Comparison of ENCODE assay signal across 18 cellular contexts in genomic region chr10:102283488-102283887, GRCh38. TPM values are rescaled to one million over a fixed set of nuclear protein-coding genes. Genes with fewer than 3 reads are reported as not detected.
A peak's percentile ranks its signal among the peaks of the same experiment; 100 is the strongest.
DNase-seq lines count a peak whose midpoint lies in the region; ATAC-seq and TF ChIP-seq lines count a peak whose summit lies in the region.
"Had no signal": no experiment of that assay in that cellular context is flagged by ENCODE, and none has a peak within 500 bp of the region (broad histone marks: within the 10 kb centered on the region; RNA-seq: fewer than 3 reads in every experiment).

No MANE protein-coding gene starts in this region.

- peak; percentile 55 to 73 for ATAC-seq in activated naive CD4-positive, alpha-beta T cell treated with anti-CD3 and anti-CD28 coated beads, Interleukin-2, amount 50 U/mL, for 72 hours
- ATAC-seq in natural killer cell treated with Interleukin-12 subunit alpha and Interleukin-12 subunit beta and Interleukin-15 and Interleukin-18, amount 100 ng/mL, for 72 hours = no peak
- ATAC-seq in HG02798 (IDR thresholded peaks at IDR 0.05; ENCODE audit: poor library complexity, unreplicated experiment) = no peak
- ATAC-seq: A549 had no signal

- H3K27me3 Mint-ChIP-seq in activated CD4-positive, alpha-beta T cell treated with anti-CD3 and anti-CD28 coated beads, Interleukin-2, amount 10 ng/mL, durations not matched to agents 24 days and 14 days = no peaks in the 10 kb centered on the region
- H3K27me3 Mint-ChIP-seq in natural killer cell treated with Interleukin-12 subunit alpha and Interleukin-12 subunit beta and Interleukin-15 and Interleukin-18, amount 100 ng/mL, for 72 hours = no peaks in the 10 kb centered on the region
- H3K27me3 Mint-ChIP-seq: IgD-negative memory B cell had no signal

- H3K4me3 Mint-ChIP-seq in activated CD4-positive, alpha-beta T cell treated with anti-CD3 and anti-CD28 coated beads, Interleukin-2, amount 10 ng/mL, durations not matched to agents 24 days and 14 days = peak overlapping the region; percentile 44
- H3K4me3 Mint-ChIP-seq in natural killer cell treated with Interleukin-12 subunit alpha and Interleukin-12 subunit beta and Interleukin-15 and Interleukin-18, amount 100 ng/mL, for 72 hours = peak overlapping the region; percentile 8
- H3K4me3 Mint-ChIP-seq: IgD-negative memory B cell had no signal

- no peaks in the 10 kb centered on the region; the same call in 1 of the 2 replicates for H3K36me3 ChIP-seq in GM06990 (ENCODE audit: control insufficient read depth, insufficient read depth, low read length)
- H3K36me3 ChIP-seq: sigmoid colon had no signal

- peak overlapping the region; percentile 37 for H3K4me3 ChIP-seq in GM06990 (replicated peaks; ENCODE audit: low read depth, low read length)
- H3K4me3 ChIP-seq: A549, sigmoid colon, upper lobe of left lung had no signal

- peaks cover 69% of the 10 kb centered on the region for H3K4me1 Mint-ChIP-seq in activated CD4-positive, alpha-beta T cell treated with anti-CD3 and anti-CD28 coated beads, Interleukin-2, amount 10 ng/mL, durations not matched to agents 24 days and 14 days
- peaks cover 38 to 55% of the 10 kb centered on the region in 2 donors for H3K4me1 Mint-ChIP-seq in natural killer cell treated with Interleukin-12 subunit alpha and Interleukin-12 subunit beta and Interleukin-15 and Interleukin-18, amount 100 ng/mL, for 72 hours (ENCODE audit: low read depth in 2 of 2)

- H3K27me3 ChIP-seq in GM06990 (replicated peaks; ENCODE audit: control insufficient read depth, insufficient read depth, low read length) = no peaks in the 10 kb centered on the region
- H3K27me3 ChIP-seq: sigmoid colon, upper lobe of left lung had no signal

- DNase-seq in activated CD4-positive, alpha-beta T cell treated with anti-CD3 and anti-CD28 coated beads, Interleukin-2, amount 10 ng/mL, durations not matched to agents 24 days and 14 days = no peak
- no peak for DNase-seq in activated CD4-positive, alpha-beta T cell treated with anti-CD3 and anti-CD28 coated beads, Interleukin-2, amount 50 U/mL, for 4 hours
- DNase-seq in GM06990 (ENCODE audit: extremely low read depth, insufficient read length) (no peak), AG08395 (ENCODE audit: low spot score) (no peak), RKO (ENCODE audit: low spot score) (no peak)
- DNase-seq in activated naive CD4-positive, alpha-beta T cell treated with anti-CD3 and anti-CD28 coated beads, Interleukin-2, amount 50 U/mL, for 72 hours (ENCODE audit: low spot score in 2 of 2) = no peak
- DNase-seq in natural killer cell treated with Interleukin-12 subunit alpha and Interleukin-12 subunit beta and Interleukin-15 and Interleukin-18, amount 100 ng/mL, for 72 hours (ENCODE audit: low spot score) = no peak
- DNase-seq: dermis blood vessel endothelial cell; HCEC 1CT; occipital lobe; RPMI8226; sigmoid colon; stimulated activated CD4-positive, alpha-beta T cell treated with anti-CD3 and anti-CD28 coated beads, Interleukin-4, amount 100 ng/mL, for 4 hours; upper lobe of left lung had no signal

- H3K9me3 Mint-ChIP-seq in activated CD4-positive, alpha-beta T cell treated with anti-CD3 and anti-CD28 coated beads, Interleukin-2, amount 10 ng/mL, durations not matched to agents 24 days and 14 days = no peaks in the 10 kb centered on the region
- no peaks in the 10 kb centered on the region for H3K9me3 Mint-ChIP-seq in activated naive CD4-positive, alpha-beta T cell treated with anti-CD3 and anti-CD28 coated beads, Interleukin-2, amount 50 U/mL, for 72 hours
- H3K9me3 Mint-ChIP-seq in natural killer cell treated with Interleukin-12 subunit alpha and Interleukin-12 subunit beta and Interleukin-15 and Interleukin-18, amount 100 ng/mL, for 72 hours = no peaks in the 10 kb centered on the region
- H3K9me3 Mint-ChIP-seq: IgD-negative memory B cell had no signal

- TF ChIP-seq CTCF in GM06990 (IDR thresholded peaks at IDR 0.05; ENCODE audit: insufficient read depth, low read length, poor library complexity, severe bottlenecking) = no peak

- intact Hi-C loops in activated CD4-positive, alpha-beta T cell treated with anti-CD3 and anti-CD28 coated beads, Interleukin-2, amount 10 ng/mL, durations not matched to agents 24 days and 14 days (cut with micrococcal nuclease) = loop anchor here (2.0 to 5.0 kb wide), 3 partner anchors 15 to 54 kb away; no protein-coding TSS in a partner anchor

- peak overlapping the region; percentile 80 for H3K27ac Mint-ChIP-seq in activated CD4-positive, alpha-beta T cell treated with anti-CD3 and anti-CD28 coated beads, Interleukin-2, amount 10 ng/mL, durations not matched to agents 24 days and 14 days
- H3K27ac Mint-ChIP-seq in activated naive CD4-positive, alpha-beta T cell treated with anti-CD3 and anti-CD28 coated beads, Interleukin-2, amount 50 U/mL, for 72 hours = peak overlapping the region; percentile 57 to 79
- peak overlapping the region; percentile 0 to 23 for H3K27ac Mint-ChIP-seq in natural killer cell treated with Interleukin-12 subunit alpha and Interleukin-12 subunit beta and Interleukin-15 and Interleukin-18, amount 100 ng/mL, for 72 hours
- H3K27ac Mint-ChIP-seq: IgD-negative memory B cell had no signal

- H3K36me3 Mint-ChIP-seq in activated CD4-positive, alpha-beta T cell treated with anti-CD3 and anti-CD28 coated beads, Interleukin-2, amount 10 ng/mL, durations not matched to agents 24 days and 14 days (ENCODE audit: low read depth) = peaks cover 26% of the 10 kb centered on the region
- peaks cover 7 to 8% of the 10 kb centered on the region in 2 donors for H3K36me3 Mint-ChIP-seq in activated naive CD4-positive, alpha-beta T cell treated with anti-CD3 and anti-CD28 coated beads, Interleukin-2, amount 50 U/mL, for 72 hours
- H3K36me3 Mint-ChIP-seq in natural killer cell treated with Interleukin-12 subunit alpha and Interleukin-12 subunit beta and Interleukin-15 and Interleukin-18, amount 100 ng/mL, for 72 hours = no peaks in the 10 kb centered on the region

RNA-seq across cellular contexts. Expression of gene GBF1, which starts 38.2 kb away (rescaled TPM):
- 45.2 and 47.7 TPM in 2 replicates for total RNA-seq in activated CD4-positive, alpha-beta T cell treated with anti-CD3 and anti-CD28 coated beads, Interleukin-2, amount 10 ng/mL, durations not matched to agents 24 days and 14 days
- 10 to 100 TPM; 32.1 to 44.2 TPM for total RNA-seq in activated naive CD4-positive, alpha-beta T cell treated with anti-CD3 and anti-CD28 coated beads, Interleukin-2, amount 50 U/mL, for 72 hours
- 10 to 100 TPM; 63.2 to 65.3 TPM for total RNA-seq in natural killer cell treated with Interleukin-12 subunit alpha and Interleukin-12 subunit beta and Interleukin-15 and Interleukin-18, amount 100 ng/mL, for 72 hours

RNA-seq across cellular contexts. Expression of gene PITX3, which starts 42.2 kb away (rescaled TPM):
- 0.54 and 0.86 TPM in 2 replicates for total RNA-seq in activated CD4-positive, alpha-beta T cell treated with anti-CD3 and anti-CD28 coated beads, Interleukin-2, amount 10 ng/mL, durations not matched to agents 24 days and 14 days
- not detected for total RNA-seq in activated naive CD4-positive, alpha-beta T cell treated with anti-CD3 and anti-CD28 coated beads, Interleukin-2, amount 50 U/mL, for 72 hours
- not detected for total RNA-seq in natural killer cell treated with Interleukin-12 subunit alpha and Interleukin-12 subunit beta and Interleukin-15 and Interleukin-18, amount 100 ng/mL, for 72 hours
- total RNA-seq: dermis blood vessel endothelial cell, mononuclear cell, occipital lobe, sigmoid colon had no signal

RNA-seq across cellular contexts. Expression of gene ELOVL3, which starts 57.4 kb away (rescaled TPM):
- total RNA-seq in activated CD4-positive, alpha-beta T cell treated with anti-CD3 and anti-CD28 coated beads, Interleukin-2, amount 10 ng/mL, durations not matched to agents 24 days and 14 days = 0.14 TPM in 1 of 2 replicates, not detected in the other
- under 1 TPM in 1 of 2 donors, not detected in 1; 0.50 TPM for total RNA-seq in activated naive CD4-positive, alpha-beta T cell treated with anti-CD3 and anti-CD28 coated beads, Interleukin-2, amount 50 U/mL, for 72 hours
- total RNA-seq in natural killer cell treated with Interleukin-12 subunit alpha and Interleukin-12 subunit beta and Interleukin-15 and Interleukin-18, amount 100 ng/mL, for 72 hours = not detected
- total RNA-seq: dermis blood vessel endothelial cell, mononuclear cell had no signal

Comparison
In these comparisons a context has a peak if more than half of its experiments do, and no peak if none do; other contexts are left out.
1. H3K27ac Mint-ChIP-seq: peak in every context shown above with its lines; median percentile 80 in activated CD4-positive, alpha-beta T cell treated with anti-CD3 and anti-CD28 coated beads, Interleukin-2, amount 10 ng/mL, durations not matched to agents 24 days and 14 days; 68 in activated naive CD4-positive, alpha-beta T cell treated with anti-CD3 and anti-CD28 coated beads, Interleukin-2, amount 50 U/mL, for 72 hours; 12 in natural killer cell treated with Interleukin-12 subunit alpha and Interleukin-12 subunit beta and Interleukin-15 and Interleukin-18, amount 100 ng/mL, for 72 hours.
2. ATAC-seq: peak in activated naive CD4-positive, alpha-beta T cell treated with anti-CD3 and anti-CD28 coated beads, Interleukin-2, amount 50 U/mL, for 72 hours (2 of 2); none in natural killer cell treated with Interleukin-12 subunit alpha and Interleukin-12 subunit beta and Interleukin-15 and Interleukin-18, amount 100 ng/mL, for 72 hours (0 of 2) and HG02798 (single experiment).